Comparison of ENCODE assay signal across 1 cellular context in the genomic region with DNA sequence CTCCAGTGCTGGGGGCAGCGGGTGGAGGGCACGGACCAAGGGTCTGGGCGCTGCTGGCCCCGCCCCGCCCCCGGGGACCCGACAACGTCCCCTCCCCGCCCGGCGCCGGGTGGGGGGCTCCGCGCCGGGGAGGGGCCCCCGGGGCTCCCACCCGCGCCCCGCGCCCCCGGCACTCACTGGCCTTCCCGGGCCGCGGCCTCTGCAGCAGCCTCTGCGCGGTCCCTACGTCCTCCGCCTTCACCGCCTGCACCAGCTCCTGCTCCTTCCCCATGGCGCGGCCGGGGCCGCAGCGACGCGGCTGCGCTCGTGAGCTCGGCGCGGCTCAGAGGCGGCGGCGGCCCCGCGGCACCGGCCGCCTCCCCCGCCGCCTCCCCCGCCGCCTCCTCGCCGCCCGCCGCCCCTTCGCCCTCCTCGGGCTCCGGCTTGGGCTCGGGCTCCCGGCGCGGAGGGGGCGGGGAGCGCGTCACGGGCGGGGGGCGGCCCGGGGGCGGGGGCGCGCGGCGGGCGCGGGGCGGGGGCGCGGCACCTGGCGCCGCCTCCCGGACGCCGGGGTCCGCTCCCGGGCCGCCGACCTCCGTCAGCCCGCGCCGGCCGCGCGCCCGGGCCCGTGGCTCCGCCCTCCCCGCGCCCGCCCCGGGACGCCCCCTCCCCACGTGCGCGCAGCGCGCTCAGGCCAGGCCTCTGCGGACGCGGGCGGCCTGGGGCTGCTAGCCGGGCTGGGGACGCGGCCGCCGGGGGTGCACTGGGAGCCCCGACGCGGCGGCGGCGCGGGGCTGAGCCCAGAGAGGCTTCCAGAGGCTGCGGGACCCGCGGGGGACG.
TF ChIP-seq lines count a peak whose summit lies in the region.

A gene with protein sequence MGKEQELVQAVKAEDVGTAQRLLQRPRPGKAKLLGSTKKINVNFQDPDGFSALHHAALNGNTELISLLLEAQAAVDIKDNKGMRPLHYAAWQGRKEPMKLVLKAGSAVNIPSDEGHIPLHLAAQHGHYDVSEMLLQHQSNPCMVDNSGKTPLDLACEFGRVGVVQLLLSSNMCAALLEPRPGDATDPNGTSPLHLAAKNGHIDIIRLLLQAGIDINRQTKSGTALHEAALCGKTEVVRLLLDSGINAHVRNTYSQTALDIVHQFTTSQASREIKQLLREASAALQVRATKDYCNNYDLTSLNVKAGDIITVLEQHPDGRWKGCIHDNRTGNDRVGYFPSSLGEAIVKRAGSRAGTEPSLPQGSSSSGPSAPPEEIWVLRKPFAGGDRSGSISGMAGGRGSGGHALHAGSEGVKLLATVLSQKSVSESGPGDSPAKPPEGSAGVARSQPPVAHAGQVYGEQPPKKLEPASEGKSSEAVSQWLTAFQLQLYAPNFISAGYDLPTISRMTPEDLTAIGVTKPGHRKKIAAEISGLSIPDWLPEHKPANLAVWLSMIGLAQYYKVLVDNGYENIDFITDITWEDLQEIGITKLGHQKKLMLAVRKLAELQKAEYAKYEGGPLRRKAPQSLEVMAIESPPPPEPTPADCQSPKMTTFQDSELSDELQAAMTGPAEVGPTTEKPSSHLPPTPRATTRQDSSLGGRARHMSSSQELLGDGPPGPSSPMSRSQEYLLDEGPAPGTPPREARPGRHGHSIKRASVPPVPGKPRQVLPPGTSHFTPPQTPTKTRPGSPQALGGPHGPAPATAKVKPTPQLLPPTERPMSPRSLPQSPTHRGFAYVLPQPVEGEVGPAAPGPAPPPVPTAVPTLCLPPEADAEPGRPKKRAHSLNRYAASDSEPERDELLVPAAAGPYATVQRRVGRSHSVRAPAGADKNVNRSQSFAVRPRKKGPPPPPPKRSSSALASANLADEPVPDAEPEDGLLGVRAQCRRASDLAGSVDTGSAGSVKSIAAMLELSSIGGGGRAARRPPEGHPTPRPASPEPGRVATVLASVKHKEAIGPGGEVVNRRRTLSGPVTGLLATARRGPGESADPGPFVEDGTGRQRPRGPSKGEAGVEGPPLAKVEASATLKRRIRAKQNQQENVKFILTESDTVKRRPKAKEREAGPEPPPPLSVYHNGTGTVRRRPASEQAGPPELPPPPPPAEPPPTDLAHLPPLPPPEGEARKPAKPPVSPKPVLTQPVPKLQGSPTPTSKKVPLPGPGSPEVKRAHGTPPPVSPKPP (N-terminal part only) (minus strand): TSS at position 444 of the 819 bp plus-strand sequence. CDS start 173 bp downstream, at position 271.

TF ChIP-seq in IMR-90, 13 proteins besides CTCF, POLR2A, EP300 and RAD21:
- no peak for TF ChIP-seq NFE2L2 (IDR thresholded peaks at IDR 0.05; ENCODE audit: low read depth, low read length)
- TF ChIP-seq RFX5 (IDR thresholded peaks at IDR 0.05; ENCODE audit: low read depth, low read length), result no peak
- TF ChIP-seq, protein P1, sequence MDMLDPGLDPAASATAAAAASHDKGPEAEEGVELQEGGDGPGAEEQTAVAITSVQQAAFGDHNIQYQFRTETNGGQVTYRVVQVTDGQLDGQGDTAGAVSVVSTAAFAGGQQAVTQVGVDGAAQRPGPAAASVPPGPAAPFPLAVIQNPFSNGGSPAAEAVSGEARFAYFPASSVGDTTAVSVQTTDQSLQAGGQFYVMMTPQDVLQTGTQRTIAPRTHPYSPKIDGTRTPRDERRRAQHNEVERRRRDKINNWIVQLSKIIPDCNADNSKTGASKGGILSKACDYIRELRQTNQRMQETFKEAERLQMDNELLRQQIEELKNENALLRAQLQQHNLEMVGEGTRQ (IDR thresholded peaks at IDR 0.05; ENCODE audit: low read depth, low read length), result no peak
- TF ChIP-seq RCOR1 (IDR thresholded peaks at IDR 0.05; ENCODE audit: insufficient replicate concordance, low read length), result no peak
- TF ChIP-seq SMC3 (IDR thresholded peaks at IDR 0.05; ENCODE audit: low read depth, low read length), result no peak
- TF ChIP-seq MXI1 (IDR thresholded peaks at IDR 0.05; ENCODE audit: borderline replicate concordance, low read depth, low read length), result no peak
- TF ChIP-seq CEBPB (IDR thresholded peaks at IDR 0.05; ENCODE audit: low read depth, low read length), result no peak
- TF ChIP-seq BHLHE40 (IDR thresholded peaks at IDR 0.05; ENCODE audit: low read depth, low read length), result no peak
- no peak for TF ChIP-seq MAFK (IDR thresholded peaks at IDR 0.05; ENCODE audit: low read depth, low read length)
- TF ChIP-seq MAZ (IDR thresholded peaks at IDR 0.05; ENCODE audit: borderline replicate concordance, low read depth, low read length), result no peak
- TF ChIP-seq, protein P2, sequence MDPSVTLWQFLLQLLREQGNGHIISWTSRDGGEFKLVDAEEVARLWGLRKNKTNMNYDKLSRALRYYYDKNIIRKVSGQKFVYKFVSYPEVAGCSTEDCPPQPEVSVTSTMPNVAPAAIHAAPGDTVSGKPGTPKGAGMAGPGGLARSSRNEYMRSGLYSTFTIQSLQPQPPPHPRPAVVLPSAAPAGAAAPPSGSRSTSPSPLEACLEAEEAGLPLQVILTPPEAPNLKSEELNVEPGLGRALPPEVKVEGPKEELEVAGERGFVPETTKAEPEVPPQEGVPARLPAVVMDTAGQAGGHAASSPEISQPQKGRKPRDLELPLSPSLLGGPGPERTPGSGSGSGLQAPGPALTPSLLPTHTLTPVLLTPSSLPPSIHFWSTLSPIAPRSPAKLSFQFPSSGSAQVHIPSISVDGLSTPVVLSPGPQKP (IDR thresholded peaks at IDR 0.05; ENCODE audit: borderline replicate concordance, low read depth, low read length), result no peak
- TF ChIP-seq CHD1 (IDR thresholded peaks at IDR 0.05; ENCODE audit: low read depth, low read length), result no peak
- no peak for TF ChIP-seq FOS (IDR thresholded peaks at IDR 0.05; ENCODE audit: low read depth, low read length)
